ENCODE assay signal across 15 cellular contexts in the genomic region with DNA sequence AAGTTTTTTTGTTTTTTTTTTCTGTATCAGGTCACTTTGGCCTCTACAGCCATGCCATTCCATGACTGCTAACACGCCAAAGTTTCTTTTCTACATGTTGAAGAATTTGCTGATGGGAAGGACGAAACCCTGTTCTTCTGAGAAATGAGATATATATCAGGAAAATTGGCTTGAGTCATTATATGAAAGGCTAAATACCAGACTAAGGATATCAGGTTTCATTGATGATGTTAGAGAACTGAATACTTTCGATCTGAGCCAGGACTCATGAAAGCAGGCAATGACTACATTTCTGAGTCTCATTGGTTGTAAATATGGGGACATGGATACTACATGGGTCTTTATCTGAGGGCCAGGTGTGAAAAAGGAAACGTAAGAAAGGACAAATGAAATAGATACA.
DNase-seq lines count a peak whose midpoint lies in the region; ATAC-seq, FAIRE-seq and TF ChIP-seq lines count a peak whose summit lies in the region.
"Had no signal": no experiment of that assay in that cellular context is flagged by ENCODE, and none has a peak within 500 bp of the region (broad histone marks: within the 10 kb centered on the region; RNA-seq: fewer than 3 reads in every experiment).

No MANE protein-coding gene starts in this region.

- no peak overlapping the region for H3K4me3 ChIP-seq in epithelial cell of esophagus (ENCODE audit: low read length)
- H3K4me3 ChIP-seq in skeletal muscle satellite cell (ENCODE audit: low read length), result peak overlapping the region; percentile 5
- H3K4me3 ChIP-seq in pancreas, result no peak overlapping the region
- H3K4me3 ChIP-seq: Peyer's patch, psoas muscle had no signal

- no peaks in the 10 kb centered on the region for H3K9me3 ChIP-seq in skeletal muscle satellite cell (replicated peaks; ENCODE audit: low read length)
- H3K9me3 ChIP-seq in pancreas, result no peaks in the 10 kb centered on the region
- H3K9me3 ChIP-seq: Peyer's patch had no signal

- ATAC-seq in pancreas, result no peak
- ATAC-seq: activated CD8-positive, alpha-beta T cell treated with anti-CD3 and anti-CD28 coated beads for 36 hours had no signal

- no peak for FAIRE-seq in pancreas (lab: Jason Lieb, UNC)

- no peak overlapping the region for H3K9ac ChIP-seq in skeletal muscle satellite cell (ENCODE audit: low read depth, low read length)

- peaks cover 21% of the 10 kb centered on the region for H3K4me1 ChIP-seq in skeletal muscle satellite cell (ENCODE audit: control insufficient read depth, insufficient read depth, low read length)
- no peaks in the 10 kb centered on the region for H3K4me1 ChIP-seq in pancreas
- H3K4me1 ChIP-seq: Peyer's patch, psoas muscle had no signal

- H3K27ac ChIP-seq in pancreas, result no peak overlapping the region
- H3K27ac ChIP-seq: Peyer's patch, psoas muscle had no signal

- TF ChIP-seq CTCF in epithelial cell of esophagus (IDR thresholded peaks at IDR 0.05; ENCODE audit: insufficient read depth, low read depth, low read length, missing control alignments) (no peak), pancreas (IDR thresholded peaks at IDR 0.05) (no peak)

- H3K36me3 ChIP-seq in skeletal muscle satellite cell (ENCODE audit: insufficient read depth, low read length), result no peaks in the 10 kb centered on the region
- no peaks in the 10 kb centered on the region for H3K36me3 ChIP-seq in pancreas
- H3K36me3 ChIP-seq: Peyer's patch had no signal

- H3K4me2 ChIP-seq in skeletal muscle satellite cell (ENCODE audit: low read length), result peak overlapping the region; percentile 42

- H3K27me3 ChIP-seq in skeletal muscle satellite cell (ENCODE audit: control insufficient read depth, insufficient read depth, low read length), result no peaks in the 10 kb centered on the region
- no peaks in the 10 kb centered on the region for H3K27me3 ChIP-seq in pancreas
- H3K27me3 ChIP-seq: Peyer's patch had no signal

- 83 to 84% methylated on average over 4 of the region's 4 CpGs for WGBS in pancreas, 2 donors

- DNase-seq in NCI-H2171 treated with DMSO at 0.1 percent for 48 hours (lab: John Stamatoyannopoulos, UW), result peak; percentile 59
- DNase-seq in NCI-H2171 (lab: John Stamatoyannopoulos, UW), result no peak
- DNase-seq in OCI-M1 (lab: John Stamatoyannopoulos, UW), result peak; percentile 41
- DNase-seq in epithelial cell of esophagus (ENCODE audit: low read depth), result peak; percentile 28
- no peak for DNase-seq in C1 segment of cervical spinal cord (lab: John Stamatoyannopoulos, UW)
- DNase-seq in pancreas, result no peak
- DNase-seq in posterior vena cava (ENCODE audit: low spot score), result no peak
- DNase-seq: activated CD8-positive, alpha-beta T cell treated with anti-CD3 and anti-CD28 coated beads for 36 hours; CD8-positive, alpha-beta memory T cell; cerebellar nuclear complex; naive B cell; Peyer's patch; psoas muscle; stimulated activated naive CD4-positive, alpha-beta T cell treated with Interleukin-2 at 50 U/mL for 16 hours had no signal

- intact Hi-C loops in pancreas (cut with DNase I), result no loop called here
- intact Hi-C loops in posterior vena cava (cut with DNase I), result no loop called here

Comparison
In these comparisons a context has a peak if more than half of its experiments do, and no peak if none do; other contexts are left out.
1. DNase-seq: peak in NCI-H2171 treated with DMSO at 0.1 percent for 48 hours (single experiment), OCI-M1 (single experiment) and epithelial cell of esophagus (single experiment); none in NCI-H2171 (single experiment), C1 segment of cervical spinal cord (0 of 14), pancreas (0 of 6) and posterior vena cava (single experiment).